Comparison of ENCODE assay signal across 2 cellular contexts in the genomic region with DNA sequence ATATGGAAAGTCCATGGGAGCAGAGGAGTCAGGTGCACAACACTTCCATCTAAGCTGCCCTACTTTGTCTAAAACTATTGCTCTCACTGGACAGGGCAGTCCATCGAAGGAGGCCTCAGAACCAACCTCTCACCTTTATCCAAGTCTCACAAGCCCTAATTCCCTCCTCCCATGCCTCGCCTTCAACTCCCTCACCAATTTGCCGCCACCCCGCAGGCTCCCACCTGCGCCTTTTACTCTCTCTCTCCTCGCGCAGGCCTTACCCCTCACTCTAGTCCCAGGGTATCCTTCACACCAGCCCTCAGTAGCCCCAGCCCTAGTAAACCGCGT.
A peak's percentile ranks its signal among the peaks of the same experiment; 100 is the strongest.
TF ChIP-seq lines count a peak whose summit lies in the region.

No MANE protein-coding gene starts in this region.

TF ChIP-seq in A549, 52 proteins besides CTCF, POLR2A, EP300 and RAD21:
- TF ChIP-seq RARB (CRISPR knock-in tag; IDR thresholded peaks at IDR 0.05), result no peak
- no peak for TF ChIP-seq CHD2 (IDR thresholded peaks at IDR 0.05; ENCODE audit: low read length, partially characterized antibody)
- TF ChIP-seq, protein P1, sequence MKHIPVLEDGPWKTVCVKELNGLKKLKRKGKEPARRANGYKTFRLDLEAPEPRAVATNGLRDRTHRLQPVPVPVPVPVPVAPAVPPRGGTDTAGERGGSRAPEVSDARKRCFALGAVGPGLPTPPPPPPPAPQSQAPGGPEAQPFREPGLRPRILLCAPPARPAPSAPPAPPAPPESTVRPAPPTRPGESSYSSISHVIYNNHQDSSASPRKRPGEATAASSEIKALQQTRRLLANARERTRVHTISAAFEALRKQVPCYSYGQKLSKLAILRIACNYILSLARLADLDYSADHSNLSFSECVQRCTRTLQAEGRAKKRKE (CRISPR knock-in tag; IDR thresholded peaks at IDR 0.05; ENCODE audit: low read depth), result no peak
- TF ChIP-seq KDM1A (IDR thresholded peaks at IDR 0.05; ENCODE audit: low read depth), result no peak
- TF ChIP-seq NPAS2 (CRISPR knock-in tag; IDR thresholded peaks at IDR 0.05; ENCODE audit: borderline replicate concordance), result no peak
- no peak for TF ChIP-seq ZFP36 (IDR thresholded peaks at IDR 0.05; ENCODE audit: borderline replicate concordance, partially characterized antibody)
- TF ChIP-seq, protein P2, sequence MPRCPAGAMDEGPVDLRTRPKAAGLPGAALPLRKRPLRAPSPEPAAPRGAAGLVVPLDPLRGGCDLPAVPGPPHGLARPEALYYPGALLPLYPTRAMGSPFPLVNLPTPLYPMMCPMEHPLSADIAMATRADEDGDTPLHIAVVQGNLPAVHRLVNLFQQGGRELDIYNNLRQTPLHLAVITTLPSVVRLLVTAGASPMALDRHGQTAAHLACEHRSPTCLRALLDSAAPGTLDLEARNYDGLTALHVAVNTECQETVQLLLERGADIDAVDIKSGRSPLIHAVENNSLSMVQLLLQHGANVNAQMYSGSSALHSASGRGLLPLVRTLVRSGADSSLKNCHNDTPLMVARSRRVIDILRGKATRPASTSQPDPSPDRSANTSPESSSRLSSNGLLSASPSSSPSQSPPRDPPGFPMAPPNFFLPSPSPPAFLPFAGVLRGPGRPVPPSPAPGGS (IDR thresholded peaks at IDR 0.05), result no peak
- TF ChIP-seq JUN (IDR thresholded peaks at IDR 0.05), result no peak
- no peak for TF ChIP-seq FOSB (CRISPR knock-in tag; IDR thresholded peaks at IDR 0.05)
- no peak for TF ChIP-seq HDAC2 (IDR thresholded peaks at IDR 0.05)
- no peak for TF ChIP-seq ZC3H11A (IDR thresholded peaks at IDR 0.05)
- TF ChIP-seq RFX5 (IDR thresholded peaks at IDR 0.05), result no peak
- no peak for TF ChIP-seq ESRRA (IDR thresholded peaks at IDR 0.05; ENCODE audit: borderline replicate concordance, low read length)
- TF ChIP-seq, protein P3, sequence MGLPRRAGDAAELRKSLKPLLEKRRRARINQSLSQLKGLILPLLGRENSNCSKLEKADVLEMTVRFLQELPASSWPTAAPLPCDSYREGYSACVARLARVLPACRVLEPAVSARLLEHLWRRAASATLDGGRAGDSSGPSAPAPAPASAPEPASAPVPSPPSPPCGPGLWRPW (IDR thresholded peaks at IDR 0.05), result no peak
- TF ChIP-seq POLR2AphosphoS2 (conservative IDR thresholded peaks at IDR 0.05; ENCODE audit: low read length), result no peak
- no peak for TF ChIP-seq KDM5A (IDR thresholded peaks at IDR 0.05)

TF ChIP-seq in HEK293, 187 proteins besides CTCF, POLR2A, EP300 and RAD21:
- TF ChIP-seq ZNF10 (tag by site-specific recombination; IDR thresholded peaks at IDR 0.05) (0 out of 2 replicates have a peak, but pooled peaks have one; percentile 10), ZBTB8A (tag by site-specific recombination; IDR thresholded peaks at IDR 0.05) (0 out of 2 replicates have a peak, but pooled peaks have one; percentile 7), FEZF1 (tag by site-specific recombination; IDR thresholded peaks at IDR 0.05) (no peak), YY2 (tag by site-specific recombination; IDR thresholded peaks at IDR 0.05) (no peak), ZNF311 (tag by site-specific recombination; IDR thresholded peaks at IDR 0.05; ENCODE audit: borderline replicate concordance) (no peak), ZBTB48 (tag by site-specific recombination; IDR thresholded peaks at IDR 0.05) (0 out of 2 replicates have a peak, but pooled peaks have one; percentile 59), PRDM1 (tag by site-specific recombination; IDR thresholded peaks at IDR 0.05) (peak; percentile 12; the same call in 1 of the 2 replicates)
- TF ChIP-seq, protein P4, sequence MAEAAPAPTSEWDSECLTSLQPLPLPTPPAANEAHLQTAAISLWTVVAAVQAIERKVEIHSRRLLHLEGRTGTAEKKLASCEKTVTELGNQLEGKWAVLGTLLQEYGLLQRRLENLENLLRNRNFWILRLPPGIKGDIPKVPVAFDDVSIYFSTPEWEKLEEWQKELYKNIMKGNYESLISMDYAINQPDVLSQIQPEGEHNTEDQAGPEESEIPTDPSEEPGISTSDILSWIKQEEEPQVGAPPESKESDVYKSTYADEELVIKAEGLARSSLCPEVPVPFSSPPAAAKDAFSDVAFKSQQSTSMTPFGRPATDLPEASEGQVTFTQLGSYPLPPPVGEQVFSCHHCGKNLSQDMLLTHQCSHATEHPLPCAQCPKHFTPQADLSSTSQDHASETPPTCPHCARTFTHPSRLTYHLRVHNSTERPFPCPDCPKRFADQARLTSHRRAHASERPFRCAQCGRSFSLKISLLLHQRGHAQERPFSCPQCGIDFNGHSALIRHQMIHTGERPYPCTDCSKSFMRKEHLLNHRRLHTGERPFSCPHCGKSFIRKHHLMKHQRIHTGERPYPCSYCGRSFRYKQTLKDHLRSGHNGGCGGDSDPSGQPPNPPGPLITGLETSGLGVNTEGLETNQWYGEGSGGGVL (tag by site-specific recombination; IDR thresholded peaks at IDR 0.05), result peak; percentile 66
- TF ChIP-seq, protein P5, sequence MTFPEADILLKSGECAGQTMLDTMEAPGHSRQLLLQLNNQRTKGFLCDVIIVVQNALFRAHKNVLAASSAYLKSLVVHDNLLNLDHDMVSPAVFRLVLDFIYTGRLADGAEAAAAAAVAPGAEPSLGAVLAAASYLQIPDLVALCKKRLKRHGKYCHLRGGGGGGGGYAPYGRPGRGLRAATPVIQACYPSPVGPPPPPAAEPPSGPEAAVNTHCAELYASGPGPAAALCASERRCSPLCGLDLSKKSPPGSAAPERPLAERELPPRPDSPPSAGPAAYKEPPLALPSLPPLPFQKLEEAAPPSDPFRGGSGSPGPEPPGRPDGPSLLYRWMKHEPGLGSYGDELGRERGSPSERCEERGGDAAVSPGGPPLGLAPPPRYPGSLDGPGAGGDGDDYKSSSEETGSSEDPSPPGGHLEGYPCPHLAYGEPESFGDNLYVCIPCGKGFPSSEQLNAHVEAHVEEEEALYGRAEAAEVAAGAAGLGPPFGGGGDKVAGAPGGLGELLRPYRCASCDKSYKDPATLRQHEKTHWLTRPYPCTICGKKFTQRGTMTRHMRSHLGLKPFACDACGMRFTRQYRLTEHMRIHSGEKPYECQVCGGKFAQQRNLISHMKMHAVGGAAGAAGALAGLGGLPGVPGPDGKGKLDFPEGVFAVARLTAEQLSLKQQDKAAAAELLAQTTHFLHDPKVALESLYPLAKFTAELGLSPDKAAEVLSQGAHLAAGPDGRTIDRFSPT (tag by site-specific recombination; IDR thresholded peaks at IDR 0.05), result no peak
